In genomic region chr3:50154476-50154839, GRCh38 we compare ENCODE assay signal across 1 cellular context.
TF ChIP-seq lines count a peak whose summit lies in the region.

No MANE protein-coding gene starts in this region.

TF ChIP-seq in HepG2, 621 proteins besides CTCF, POLR2A, EP300 and RAD21 (continued from another document):
- no peak for TF ChIP-seq TRIM24 (CRISPR knock-in tag; IDR thresholded peaks at IDR 0.05)
- TF ChIP-seq ZNF652 (CRISPR knock-in tag; IDR thresholded peaks at IDR 0.05; ENCODE audit: borderline replicate concordance, low read depth), result no peak
- no peak for TF ChIP-seq NAIF1 (CRISPR knock-in tag; IDR thresholded peaks at IDR 0.05; ENCODE audit: borderline replicate concordance)
- no peak for TF ChIP-seq ZNF10 (CRISPR knock-in tag; IDR thresholded peaks at IDR 0.05; ENCODE audit: borderline replicate concordance, low read depth)
- TF ChIP-seq ZNF761 (CRISPR knock-in tag; conservative IDR thresholded peaks at IDR 0.05), result no peak
- TF ChIP-seq HINFP (CRISPR knock-in tag; IDR thresholded peaks at IDR 0.05; ENCODE audit: low read depth), result no peak
- TF ChIP-seq, protein P1, sequence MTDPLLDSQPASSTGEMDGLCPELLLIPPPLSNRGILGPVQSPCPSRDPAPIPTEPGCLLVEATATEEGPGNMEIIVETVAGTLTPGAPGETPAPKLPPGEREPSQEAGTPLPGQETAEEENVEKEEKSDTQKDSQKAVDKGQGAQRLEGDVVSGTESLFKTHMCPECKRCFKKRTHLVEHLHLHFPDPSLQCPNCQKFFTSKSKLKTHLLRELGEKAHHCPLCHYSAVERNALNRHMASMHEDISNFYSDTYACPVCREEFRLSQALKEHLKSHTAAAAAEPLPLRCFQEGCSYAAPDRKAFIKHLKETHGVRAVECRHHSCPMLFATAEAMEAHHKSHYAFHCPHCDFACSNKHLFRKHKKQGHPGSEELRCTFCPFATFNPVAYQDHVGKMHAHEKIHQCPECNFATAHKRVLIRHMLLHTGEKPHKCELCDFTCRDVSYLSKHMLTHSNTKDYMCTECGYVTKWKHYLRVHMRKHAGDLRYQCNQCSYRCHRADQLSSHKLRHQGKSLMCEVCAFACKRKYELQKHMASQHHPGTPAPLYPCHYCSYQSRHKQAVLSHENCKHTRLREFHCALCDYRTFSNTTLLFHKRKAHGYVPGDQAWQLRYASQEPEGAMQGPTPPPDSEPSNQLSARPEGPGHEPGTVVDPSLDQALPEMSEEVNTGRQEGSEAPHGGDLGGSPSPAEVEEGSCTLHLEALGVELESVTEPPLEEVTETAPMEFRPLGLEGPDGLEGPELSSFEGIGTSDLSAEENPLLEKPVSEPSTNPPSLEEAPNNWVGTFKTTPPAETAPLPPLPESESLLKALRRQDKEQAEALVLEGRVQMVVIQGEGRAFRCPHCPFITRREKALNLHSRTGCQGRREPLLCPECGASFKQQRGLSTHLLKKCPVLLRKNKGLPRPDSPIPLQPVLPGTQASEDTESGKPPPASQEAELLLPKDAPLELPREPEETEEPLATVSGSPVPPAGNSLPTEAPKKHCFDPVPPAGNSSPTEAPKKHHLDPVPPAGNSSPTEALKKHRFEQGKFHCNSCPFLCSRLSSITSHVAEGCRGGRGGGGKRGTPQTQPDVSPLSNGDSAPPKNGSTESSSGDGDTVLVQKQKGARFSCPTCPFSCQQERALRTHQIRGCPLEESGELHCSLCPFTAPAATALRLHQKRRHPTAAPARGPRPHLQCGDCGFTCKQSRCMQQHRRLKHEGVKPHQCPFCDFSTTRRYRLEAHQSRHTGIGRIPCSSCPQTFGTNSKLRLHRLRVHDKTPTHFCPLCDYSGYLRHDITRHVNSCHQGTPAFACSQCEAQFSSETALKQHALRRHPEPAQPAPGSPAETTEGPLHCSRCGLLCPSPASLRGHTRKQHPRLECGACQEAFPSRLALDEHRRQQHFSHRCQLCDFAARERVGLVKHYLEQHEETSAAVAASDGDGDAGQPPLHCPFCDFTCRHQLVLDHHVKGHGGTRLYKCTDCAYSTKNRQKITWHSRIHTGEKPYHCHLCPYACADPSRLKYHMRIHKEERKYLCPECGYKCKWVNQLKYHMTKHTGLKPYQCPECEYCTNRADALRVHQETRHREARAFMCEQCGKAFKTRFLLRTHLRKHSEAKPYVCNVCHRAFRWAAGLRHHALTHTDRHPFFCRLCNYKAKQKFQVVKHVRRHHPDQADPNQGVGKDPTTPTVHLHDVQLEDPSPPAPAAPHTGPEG (CRISPR knock-in tag; IDR thresholded peaks at IDR 0.05), result no peak
- peak; percentile 3; the same call in 1 of the 2 replicates for TF ChIP-seq SMC3 (IDR thresholded peaks at IDR 0.05; ENCODE audit: low read length)
- TF ChIP-seq YEATS4 (CRISPR knock-in tag; IDR thresholded peaks at IDR 0.05; ENCODE audit: borderline replicate concordance), result 0 out of 2 replicates have a peak, but pooled peaks have one; percentile 33
- no peak for TF ChIP-seq SP140L (CRISPR knock-in tag; IDR thresholded peaks at IDR 0.05; ENCODE audit: borderline replicate concordance)
- TF ChIP-seq NBN (conservative IDR thresholded peaks at IDR 0.05), result no peak
- TF ChIP-seq E2F5 (CRISPR knock-in tag; conservative IDR thresholded peaks at IDR 0.05), result no peak
- TF ChIP-seq POGK (CRISPR knock-in tag; conservative IDR thresholded peaks at IDR 0.05), result no peak; the same call in 1 of the 2 replicates
- TF ChIP-seq, protein P2, sequence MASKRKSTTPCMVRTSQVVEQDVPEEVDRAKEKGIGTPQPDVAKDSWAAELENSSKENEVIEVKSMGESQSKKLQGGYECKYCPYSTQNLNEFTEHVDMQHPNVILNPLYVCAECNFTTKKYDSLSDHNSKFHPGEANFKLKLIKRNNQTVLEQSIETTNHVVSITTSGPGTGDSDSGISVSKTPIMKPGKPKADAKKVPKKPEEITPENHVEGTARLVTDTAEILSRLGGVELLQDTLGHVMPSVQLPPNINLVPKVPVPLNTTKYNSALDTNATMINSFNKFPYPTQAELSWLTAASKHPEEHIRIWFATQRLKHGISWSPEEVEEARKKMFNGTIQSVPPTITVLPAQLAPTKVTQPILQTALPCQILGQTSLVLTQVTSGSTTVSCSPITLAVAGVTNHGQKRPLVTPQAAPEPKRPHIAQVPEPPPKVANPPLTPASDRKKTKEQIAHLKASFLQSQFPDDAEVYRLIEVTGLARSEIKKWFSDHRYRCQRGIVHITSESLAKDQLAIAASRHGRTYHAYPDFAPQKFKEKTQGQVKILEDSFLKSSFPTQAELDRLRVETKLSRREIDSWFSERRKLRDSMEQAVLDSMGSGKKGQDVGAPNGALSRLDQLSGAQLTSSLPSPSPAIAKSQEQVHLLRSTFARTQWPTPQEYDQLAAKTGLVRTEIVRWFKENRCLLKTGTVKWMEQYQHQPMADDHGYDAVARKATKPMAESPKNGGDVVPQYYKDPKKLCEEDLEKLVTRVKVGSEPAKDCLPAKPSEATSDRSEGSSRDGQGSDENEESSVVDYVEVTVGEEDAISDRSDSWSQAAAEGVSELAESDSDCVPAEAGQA (IDR thresholded peaks at IDR 0.05; ENCODE audit: low read depth), result no peak
- TF ChIP-seq, protein P2 (CRISPR knock-in tag; IDR thresholded peaks at IDR 0.05; ENCODE audit: borderline replicate concordance), result no peak
